9 cellular contexts compared by ENCODE assay signal in genomic region chr6:69338431-69339162, GRCh38.
"Had no signal": no experiment of that assay in that cellular context is flagged by ENCODE, and none has a peak within 500 bp of the region (broad histone marks: within the 10 kb centered on the region; RNA-seq: fewer than 3 reads in every experiment).

No MANE protein-coding gene starts in this region.

- H3K4me1 ChIP-seq: HAP-1 had no signal

- H3K27ac ChIP-seq: GM23248 had no signal

- H3K27ac Mint-ChIP-seq: GM23338, HFFc6 had no signal

- H3K9me3 Mint-ChIP-seq: GM23338, H9 had no signal

- H3K36me3 ChIP-seq: HAP-1 had no signal

- DNase-seq: GM23248, GOT3, H7, H9, HCEC 1CT, HFFc6 had no signal

- H3K4me3 Mint-ChIP-seq: GM23338, H9, HFFc6 had no signal

- ATAC-seq: GM23338, HCT116 had no signal

- H3K9me3 ChIP-seq: HAP-1 had no signal

- H3K4me3 ChIP-seq: GM23248, GM23338, HAP-1 had no signal

- H3K4me1 Mint-ChIP-seq: GM23338, H9 had no signal
